9 cellular contexts compared by ENCODE assay signal in the genomic region with DNA sequence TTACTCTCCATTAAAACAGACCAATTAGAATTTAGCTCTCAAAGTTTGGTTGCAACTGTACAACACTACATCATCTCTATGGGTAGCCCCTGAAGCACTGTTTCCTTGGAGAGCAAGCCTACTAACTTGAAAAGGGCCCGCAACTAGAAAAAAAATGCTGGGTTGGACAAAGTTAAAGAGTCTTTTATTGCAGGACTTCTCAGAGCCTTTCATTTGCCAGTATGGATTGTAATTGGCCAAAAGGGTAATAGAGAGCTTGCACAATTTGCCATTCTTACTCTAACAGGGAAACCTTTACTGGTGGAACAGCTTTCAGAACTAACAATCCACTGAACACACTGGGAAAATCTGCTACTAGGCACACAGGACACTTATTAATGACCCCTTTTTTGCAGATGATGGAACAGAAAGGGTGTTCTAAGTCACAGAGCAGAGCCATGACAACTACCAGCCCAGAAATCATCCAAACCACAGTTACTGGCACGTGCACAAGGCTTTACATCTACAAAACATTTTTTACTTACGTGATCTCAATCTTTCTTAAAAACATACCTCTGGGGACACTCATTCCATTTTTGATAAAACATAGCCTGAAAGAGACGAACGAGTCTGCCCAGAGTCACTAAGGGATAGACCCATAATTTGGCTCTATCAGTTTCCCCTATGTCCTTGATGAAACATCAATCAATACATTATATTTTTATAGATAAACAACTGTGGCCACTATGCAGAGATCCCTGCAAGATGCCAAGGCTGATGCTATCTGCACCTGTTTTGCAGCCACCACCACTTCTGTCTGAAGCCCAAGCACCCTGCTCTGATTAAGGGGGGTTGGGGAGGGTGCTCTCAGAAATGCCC.
DNase-seq lines count a peak whose midpoint lies in the region; ATAC-seq, FAIRE-seq and TF ChIP-seq lines count a peak whose summit lies in the region.
"Had no signal": no experiment of that assay in that cellular context is flagged by ENCODE, and none has a peak within 500 bp of the region (broad histone marks: within the 10 kb centered on the region; RNA-seq: fewer than 3 reads in every experiment).

No MANE protein-coding gene starts in this region.

- TF ChIP-seq CTCF in AG10803 (conservative IDR thresholded peaks at IDR 0.05; ENCODE audit: low read length) = no peak
- TF ChIP-seq CTCF in HFFc6 (IDR thresholded peaks at IDR 0.05) = no peak

- no peak for ATAC-seq in left lobe of liver

- no peaks in the 10 kb centered on the region; the same call in 1 of the 2 replicates for H3K27me3 Mint-ChIP-seq in HFFc6 (ENCODE audit: insufficient read depth)

- no peak overlapping the region for H3K27ac Mint-ChIP-seq in HFFc6

- H3K4me3 Mint-ChIP-seq in HFFc6 = peak overlapping the region; percentile 91

- H3K4me1 Mint-ChIP-seq in HFFc6 (ENCODE audit: low read depth) = peaks cover 77% of the 10 kb centered on the region

- peaks cover 26% of the 10 kb centered on the region for H3K4me1 ChIP-seq in adipocyte (ENCODE audit: control insufficient read depth, insufficient read depth, low read length)
- peaks cover 8% of the 10 kb centered on the region for H3K4me1 ChIP-seq in mucosa of stomach (ENCODE audit: control insufficient read depth, insufficient read depth, low read length)

- DNase-seq in AG10803 (ENCODE audit: low read depth) (no peak), HFFc6 (no peak), adipocyte (ENCODE audit: low read depth) (no peak), H54 (ENCODE audit: insufficient read length, low spot score) (no peak), epidermal melanocyte (ENCODE audit: insufficient read length, low spot score) (no peak), left lobe of liver (ENCODE audit: low spot score) (no peak), COLO829 (ENCODE audit: low spot score) (no peak)
- DNase-seq: NK-92 treated with Interleukin-12 subunit alpha and Interleukin-12 subunit beta, amount 100 ng/mL, for 24 hours had no signal

- FAIRE-seq in H54 (lab: Jason Lieb, UNC) = no peak

- peak overlapping the region; percentile 82 for H3K9ac ChIP-seq in adipocyte (ENCODE audit: low read length)
- no peak overlapping the region for H3K9ac ChIP-seq in mucosa of stomach (ENCODE audit: low read length)

- no peaks in the 10 kb centered on the region for H3K36me3 ChIP-seq in adipocyte (ENCODE audit: control insufficient read depth, insufficient read depth, low read length, severe bottlenecking)
- H3K36me3 ChIP-seq in mucosa of stomach (ENCODE audit: control insufficient read depth, insufficient read depth, low read length) = no peaks in the 10 kb centered on the region

- H3K27me3 ChIP-seq in adipocyte (replicated peaks; ENCODE audit: control insufficient read depth, insufficient read depth, low read length) = no peaks in the 10 kb centered on the region
- peaks cover 14% of the 10 kb centered on the region for H3K27me3 ChIP-seq in mucosa of stomach (ENCODE audit: control insufficient read depth, insufficient read depth, low read length)

- H3K9me3 ChIP-seq in adipocyte (ENCODE audit: control insufficient read depth, low read length) = no peaks in the 10 kb centered on the region
- no peaks in the 10 kb centered on the region for H3K9me3 ChIP-seq in mucosa of stomach (ENCODE audit: control insufficient read depth, low read length)

- H3K36me3 Mint-ChIP-seq in HFFc6 (ENCODE audit: low read depth) = no peaks in the 10 kb centered on the region

- no peaks in the 10 kb centered on the region for H3K9me3 Mint-ChIP-seq in HFFc6

- no peak for TF ChIP-seq POLR2A in H54 (IDR thresholded peaks at IDR 0.05; ENCODE audit: low read depth, low read length)

- H3K4me3 ChIP-seq in AG10803 (ENCODE audit: low read length) = peak overlapping the region; percentile 75
- H3K4me3 ChIP-seq in adipocyte (ENCODE audit: low read length) = peak overlapping the region; percentile 87
- H3K4me3 ChIP-seq in mucosa of stomach (ENCODE audit: low read length) = peak overlapping the region; percentile 16

Comparison
In these comparisons a context has a peak if more than half of its experiments do, and no peak if none do; other contexts are left out.
1. H3K4me3 ChIP-seq: peak in every context shown above with its lines; median percentile 87 in adipocyte; 75 in AG10803; 16 in mucosa of stomach.